9 cellular contexts compared by ENCODE assay signal in the genomic region with DNA sequence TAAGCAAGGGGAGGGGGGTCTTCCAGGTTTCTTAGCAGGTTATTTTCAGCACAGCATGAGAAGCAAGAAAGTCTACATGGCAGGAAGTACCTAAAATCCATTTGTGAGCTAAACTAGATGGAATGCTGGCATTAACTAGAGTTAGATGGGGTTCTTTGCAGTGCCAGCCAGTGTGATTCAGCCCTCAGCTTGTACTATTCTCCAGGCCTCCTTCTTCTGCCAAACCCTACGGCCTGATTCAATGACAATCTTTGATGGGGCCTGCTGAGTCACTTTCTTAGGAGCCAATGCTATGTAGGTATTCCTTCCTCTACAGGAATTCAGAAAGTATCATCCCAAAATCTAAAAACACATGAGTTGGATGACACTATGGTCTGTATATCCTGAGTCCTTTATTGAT. TPM values are rescaled to one million over a fixed set of nuclear protein-coding genes. Genes with fewer than 3 reads are reported as not detected.
A peak's percentile ranks its signal among the peaks of the same experiment; 100 is the strongest.
DNase-seq lines count a peak whose midpoint lies in the region; ATAC-seq and TF ChIP-seq lines count a peak whose summit lies in the region.
"Not testable (repeated sequence)": the region's sequence is repeated elsewhere in the genome, so short reads cannot be mapped to it uniquely, and the experiment has no call there.
"Had no signal": no experiment of that assay in that cellular context is flagged by ENCODE, and none has a peak within 500 bp of the region (broad histone marks: within the 10 kb centered on the region; RNA-seq: fewer than 3 reads in every experiment).

No MANE protein-coding gene starts in this region.

- H3K9me3 ChIP-seq in RWPE2 (ENCODE audit: severe bottlenecking); thoracic aorta: not testable (repeated sequence)

- H3K4me1 ChIP-seq in RWPE2 (ENCODE audit: insufficient read depth, poor library complexity, severe bottlenecking); thoracic aorta (ENCODE audit: control insufficient read depth in 1 of 2, low read depth in 2 of 2): not testable (repeated sequence)

- not testable (repeated sequence) for H3K36me3 ChIP-seq in RWPE2 (ENCODE audit: low read depth); thoracic aorta

- not testable (repeated sequence) for H3K27ac ChIP-seq in RWPE2 (ENCODE audit: poor library complexity, severe bottlenecking)
- peak overlapping the region; percentile 68 to 81 for H3K27ac ChIP-seq in thoracic aorta

- ATAC-seq in RWPE2 (ENCODE audit: low read depth) = peak; percentile 74
- ATAC-seq in thoracic aorta (ENCODE audit: insufficient number of reproducible peaks, low FRiP score, low read depth) = peak; percentile 69

- not testable (repeated sequence) for H3K4me3 ChIP-seq in RWPE2 (ENCODE audit: severe bottlenecking); epithelial cell of esophagus (ENCODE audit: low read length); thoracic aorta

- not testable (repeated sequence) for H3K27me3 ChIP-seq in RWPE2 (ENCODE audit: insufficient read depth, poor library complexity, severe bottlenecking); thoracic aorta (replicated peaks; ENCODE audit: insufficient read depth)

- DNase-seq in A172 (ENCODE audit: low spot score) (peak; percentile 8), LHCN-M2 (ENCODE audit: low read depth) (peak; percentile 3), astrocyte of the hippocampus (ENCODE audit: low read depth, low spot score) (peak; percentile 17), epithelial cell of esophagus (ENCODE audit: low read depth) (peak; percentile 4), myocyte (ENCODE audit: low read depth) (peak; percentile 0)
- not testable (repeated sequence) for DNase-seq in RWPE2 (ENCODE audit: low spot score); thoracic aorta (ENCODE audit: low spot score)

- TF ChIP-seq CTCF in RWPE2 (IDR thresholded peaks at IDR 0.05; ENCODE audit: poor library complexity, severe bottlenecking); epithelial cell of esophagus (IDR thresholded peaks at IDR 0.05; ENCODE audit: insufficient read depth, low read depth, low read length, missing control alignments); thoracic aorta (IDR thresholded peaks at IDR 0.05): not testable (repeated sequence)

RNA-seq across cellular contexts. Expression of gene FAM47C, which starts 26.1 kb away (rescaled TPM):
- not detected in 2 replicates for total RNA-seq in A172 (2014; rRNA removed; shearing (Covaris generic))
- 0.06 TPM in 1 of 2 replicates, not detected in the other for total RNA-seq in LHCN-M2 (2014; rRNA removed)
- polyA plus RNA-seq in LHCN-M2 (2012) = not detected
- total RNA-seq in myocyte = not detected in 2 replicates
- polyA plus RNA-seq in myocyte (2012) = not detected
- not detected for total RNA-seq in thoracic aorta
- total RNA-seq: CD4-positive, CD25-positive, alpha-beta regulatory T cell; HepG2 had no signal
- polyA plus RNA-seq: CD4-positive, CD25-positive, alpha-beta regulatory T cell; HepG2 had no signal
